Comparison of ENCODE assay signal across 8 cellular contexts in genomic region chr1:234612352-234613127, GRCh38. TPM values are rescaled to one million over a fixed set of nuclear protein-coding genes. Genes with fewer than 3 reads are reported as not detected.
DNase-seq lines count a peak whose midpoint lies in the region; ATAC-seq and TF ChIP-seq lines count a peak whose summit lies in the region.

No MANE protein-coding gene starts in this region.

- POLR2A ChIA-PET in activated CD4-positive, alpha-beta T cell treated with anti-CD3 and anti-CD28 coated beads, Interleukin-2, amount 10 ng/mL, durations not matched to agents 7 days and 5 days (lab: Charles Lee) = interaction anchor here (0.6 to 2.0 kb wide), 4 partner anchors 82 to 399 kb away, joined by 3 to 6 read pairs (median 4); no protein-coding TSS in a partner anchor

- H3K27ac ChIP-seq in lung (ENCODE audit: low read depth in 1 of 2, low read length in 1 of 2) = peak overlapping the region; percentile 98 to 100

- CTCF ChIA-PET in activated CD4-positive, alpha-beta T cell treated with anti-CD3 and anti-CD28 coated beads, Interleukin-2, amount 10 ng/mL, durations not matched to agents 7 days and 5 days (lab: Charles Lee) = interaction anchor here (0.9 to 2.2 kb wide), 12 partner anchors 11 to 526 kb away, joined by 3 to 16 read pairs (median 4); no protein-coding TSS in a partner anchor

- no peaks in the 10 kb centered on the region for H3K9me3 ChIP-seq in lung (ENCODE audit: control insufficient read depth in 2 of 2, insufficient read depth in 1 of 2, low read length in 1 of 2)

- no peaks in the 10 kb centered on the region for H3K9me3 Mint-ChIP-seq in activated CD4-positive, alpha-beta T cell treated with anti-CD3 and anti-CD28 coated beads, Interleukin-2, amount 10 ng/mL, durations not matched to agents 7 days and 5 days

- TF ChIP-seq CTCF in lung (IDR thresholded peaks at IDR 0.05; ENCODE audit: control extremely low read depth, extremely low read depth) = no peak

- no peak overlapping the region for H3K4me3 ChIP-seq in lung

- WGBS in lung, 2 donors = 0 to 1% methylated on average over 20 of the region's 20 CpGs

- peak overlapping the region; percentile 99 for H3K27ac Mint-ChIP-seq in activated CD4-positive, alpha-beta T cell treated with anti-CD3 and anti-CD28 coated beads, Interleukin-2, amount 10 ng/mL, durations not matched to agents 7 days and 5 days

- DNase-seq in Ammon's horn (ENCODE audit: low spot score) = peak; percentile 97
- peak; percentile 48 for DNase-seq in NCI-H524 treated with DMSO at 0.1 percent for 48 hours (lab: John Stamatoyannopoulos, UW)
- peak; percentile 74 for DNase-seq in activated CD4-positive, alpha-beta T cell treated with anti-CD3 and anti-CD28 coated beads, Interleukin-2, amount 10 ng/mL, durations not matched to agents 7 days and 5 days
- DNase-seq in dedifferentiated amniotic fluid mesenchymal stem cell (ENCODE audit: extremely low spot score) = peak; percentile 99
- DNase-seq in lung (ENCODE audit: low spot score) = peak; percentile 90
- DNase-seq in stimulated activated CD4-positive, alpha-beta T cell treated with anti-CD3 and anti-CD28 coated beads, TNF-alpha, amount 100 ng/mL, for 1 hour (ENCODE audit: low read depth in 3 of 3, low spot score in 1 of 3) = peak; percentile 44 to 57 (median 53)

- H3K4me3 Mint-ChIP-seq in activated CD4-positive, alpha-beta T cell treated with anti-CD3 and anti-CD28 coated beads, Interleukin-2, amount 10 ng/mL, durations not matched to agents 7 days and 5 days = peak overlapping the region; percentile 74

- peaks cover 9% of the 10 kb centered on the region for H3K36me3 Mint-ChIP-seq in activated CD4-positive, alpha-beta T cell treated with anti-CD3 and anti-CD28 coated beads, Interleukin-2, amount 10 ng/mL, durations not matched to agents 7 days and 5 days (ENCODE audit: low read depth)

- ATAC-seq in GM19025 (IDR thresholded peaks at IDR 0.05; ENCODE audit: low read depth, unreplicated experiment) = peak; percentile 23
- peak; percentile 33 for ATAC-seq in HG03460 (IDR thresholded peaks at IDR 0.05; ENCODE audit: unreplicated experiment)
- peak; percentile 15 for ATAC-seq in lung (ENCODE audit: insufficient read depth, low FRiP score)

- H3K4me1 Mint-ChIP-seq in activated CD4-positive, alpha-beta T cell treated with anti-CD3 and anti-CD28 coated beads, Interleukin-2, amount 10 ng/mL, durations not matched to agents 7 days and 5 days = peaks cover 38% of the 10 kb centered on the region

- peaks cover 2 to 5% of the 10 kb centered on the region in 2 donors for H3K36me3 ChIP-seq in lung (ENCODE audit: control insufficient read depth in 2 of 2, insufficient read depth in 2 of 2, low read length in 2 of 2)

- H3K27me3 ChIP-seq in lung (ENCODE audit: control insufficient read depth, insufficient read depth) = no peaks in the 10 kb centered on the region

- no peaks in the 10 kb centered on the region for H3K27me3 Mint-ChIP-seq in activated CD4-positive, alpha-beta T cell treated with anti-CD3 and anti-CD28 coated beads, Interleukin-2, amount 10 ng/mL, durations not matched to agents 7 days and 5 days

- H3K4me1 ChIP-seq in lung (ENCODE audit: control insufficient read depth in 2 of 2, insufficient read depth in 2 of 2, low read length in 2 of 2) = peaks cover 7 to 11% of the 10 kb centered on the region in 2 donors

RNA-seq across cellular contexts. Expression of gene IRF2BP2, which starts 2.6 kb away (rescaled TPM):
- 10 to 100 TPM; 83.0 to 95.0 TPM for total RNA-seq in activated CD4-positive, alpha-beta T cell treated with anti-CD3 and anti-CD28 coated beads, Interleukin-2, amount 10 ng/mL, durations not matched to agents 7 days and 5 days
- total RNA-seq in lung = 100 to 1,000 TPM; 113 to 197 TPM
- 100 to 1,000 TPM in 1 of 2 donors, 10 to 100 TPM in 1; 49.3 to 106 TPM for polyA plus RNA-seq in lung

Comparison
In these comparisons a context has a peak if more than half of its experiments do, and no peak if none do; other contexts are left out.
1. DNase-seq: peak in every context shown above with its lines; median percentile 99 in dedifferentiated amniotic fluid mesenchymal stem cell; 97 in Ammon's horn; 90 in lung; 74 in activated CD4-positive, alpha-beta T cell treated with anti-CD3 and anti-CD28 coated beads, Interleukin-2, amount 10 ng/mL, durations not matched to agents 7 days and 5 days; 53 in stimulated activated CD4-positive, alpha-beta T cell treated with anti-CD3 and anti-CD28 coated beads, TNF-alpha, amount 100 ng/mL, for 1 hour; 48 in NCI-H524 treated with DMSO at 0.1 percent for 48 hours.